8 cellular contexts compared by ENCODE assay signal in the genomic region with DNA sequence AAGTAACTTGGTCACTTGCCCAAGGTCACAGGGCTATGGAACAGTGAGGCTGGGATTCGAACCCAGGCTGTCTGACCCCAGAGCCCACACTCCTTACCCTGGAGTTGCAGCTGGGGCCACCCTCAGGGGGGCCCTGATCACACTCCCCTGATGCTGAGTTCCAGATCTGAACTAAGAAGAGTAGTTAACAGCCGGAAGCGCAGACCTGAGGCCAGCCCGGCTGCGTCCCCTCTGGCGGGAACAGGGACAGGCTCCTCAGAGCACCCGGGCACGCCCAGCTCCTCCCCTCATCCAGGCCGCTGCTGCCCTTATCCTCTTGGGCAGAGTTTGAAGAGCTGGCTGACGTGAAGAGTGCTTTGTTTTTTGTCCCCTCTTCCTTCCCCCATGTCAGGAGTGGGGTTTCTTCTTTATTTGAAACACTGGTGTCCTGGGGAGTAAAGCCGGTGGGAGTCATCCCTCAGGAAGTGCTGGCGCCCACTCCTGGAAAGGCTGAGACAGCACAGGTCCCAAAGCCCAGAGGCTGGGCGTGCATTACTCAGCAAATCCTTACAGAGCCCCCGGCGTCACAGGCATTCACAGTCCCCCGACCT. TPM values are rescaled to one million over a fixed set of nuclear protein-coding genes. Genes with fewer than 3 reads are reported as not detected.
A peak's percentile ranks its signal among the peaks of the same experiment; 100 is the strongest.
DNase-seq lines count a peak whose midpoint lies in the region; ATAC-seq and TF ChIP-seq lines count a peak whose summit lies in the region.

No MANE protein-coding gene starts in this region.

- no peaks in the 10 kb centered on the region for H3K9me3 ChIP-seq in endodermal cell (ENCODE audit: control insufficient read depth, low read length)
- no peaks in the 10 kb centered on the region for H3K9me3 ChIP-seq in testis

- intact Hi-C loops in testis (cut with DNase I; ENCODE audit: low total_unique reads): no loop called here

- H2AK5ac ChIP-seq in mesendoderm (ENCODE audit: low read length): peak overlapping the region; percentile 60

- H2BK5ac ChIP-seq in mesendoderm (ENCODE audit: low read length): peak overlapping the region; percentile 78

- peaks cover 48% of the 10 kb centered on the region for H3K4me1 Mint-ChIP-seq in endodermal cell

- no peak overlapping the region for H4K8ac ChIP-seq in mesendoderm (ENCODE audit: low read depth, low read length)

- peaks cover 2% of the 10 kb centered on the region for H3K79me1 ChIP-seq in mesendoderm (ENCODE audit: low read length)

- peak overlapping the region; percentile 33 for H4K5ac ChIP-seq in mesendoderm (ENCODE audit: low read length)

- H3K36me3 Mint-ChIP-seq in endodermal cell (ENCODE audit: low read depth): peaks cover 37% of the 10 kb centered on the region

- H3K9me3 Mint-ChIP-seq in endodermal cell: no peaks in the 10 kb centered on the region

- TF ChIP-seq CTCF in AG04449 (IDR thresholded peaks at IDR 0.05; ENCODE audit: insufficient read depth, low read length, missing control alignments): peak; percentile 72
- TF ChIP-seq CTCF in endodermal cell (conservative IDR thresholded peaks at IDR 0.05): peak; percentile 89
- no peak for TF ChIP-seq CTCF in testis (IDR thresholded peaks at IDR 0.05)

- peak overlapping the region; percentile 98 for H3K4me3 Mint-ChIP-seq in endodermal cell

- H3K27me3 Mint-ChIP-seq in endodermal cell (ENCODE audit: insufficient read depth): no peaks in the 10 kb centered on the region

- H3K79me2 ChIP-seq in mesendoderm (ENCODE audit: control insufficient read depth, insufficient read depth, low read length): peaks cover 15% of the 10 kb centered on the region

- no peak overlapping the region for H2BK120ac ChIP-seq in mesendoderm (ENCODE audit: low read depth, low read length)

- no peak for DNase-seq in AG04449 (ENCODE audit: low read depth, low spot score)
- DNase-seq in NCI-H187 treated with DMSO at 0.1 percent for 48 hours (lab: John Stamatoyannopoulos, UW): peak; percentile 39
- peak; percentile 72 for DNase-seq in UCSD-AML1 (lab: John Stamatoyannopoulos, UW; ENCODE audit: unreplicated experiment)
- DNase-seq in endodermal cell: peak; percentile 96
- DNase-seq in mesendoderm: peak; percentile 97
- peak; percentile 62 for DNase-seq in testis

- CTCF ChIA-PET in AG04449 (lab: Yijun Ruan, JAX): interaction anchor here (1.0 to 13.5 kb wide), 10 partner anchors 14 to 150 kb away, joined by 3 to 226 read pairs (median 18); partner anchors contain the start of genes ATN1, C12orf57, PTPN6 and RNU7-1

- WGBS in endodermal cell (ENCODE audit: insufficient coverage in 1 of 2, insufficient read length in 1 of 2), 2 experiments: 33 to 39% methylated on average over 7 to 16 of the region's 16 CpGs
- no CpG with 5 or more reads among the region's 16 CpGs for WGBS in mesendoderm (ENCODE audit: extremely low coverage, insufficient coverage, low lambda C conversion rate)
- 35 to 38% methylated on average over 11 to 16 of the region's 16 CpGs for WGBS in testis, 2 donors

- TF ChIP-seq POLR2A in GM18505 (IDR thresholded peaks at IDR 0.05; ENCODE audit: borderline replicate concordance, extremely low read depth, insufficient read depth, insufficient read length) (peak; percentile 46), testis (IDR thresholded peaks at IDR 0.05) (no peak)

- H3K36me3 ChIP-seq in endodermal cell (ENCODE audit: control insufficient read depth, insufficient read depth, low read length) (peaks cover 26% of the 10 kb centered on the region), mesendoderm (ENCODE audit: control insufficient read depth, insufficient read depth, low read length) (peaks cover 4% of the 10 kb centered on the region), testis (ENCODE audit: low read depth, missing control alignments) (no peaks in the 10 kb centered on the region)

- H3K4me1 ChIP-seq in endodermal cell (ENCODE audit: control insufficient read depth, insufficient read depth, low read length) (peaks cover 4% of the 10 kb centered on the region), mesendoderm (ENCODE audit: control insufficient read depth, low read depth, low read length) (peaks cover 10% of the 10 kb centered on the region), testis (peaks cover 22% of the 10 kb centered on the region)

- peak overlapping the region; percentile 52 for H3K18ac ChIP-seq in mesendoderm (ENCODE audit: low read length)

- no peak overlapping the region for H2BK15ac ChIP-seq in mesendoderm (replicated peaks; ENCODE audit: low read depth)

- H3K4me2 ChIP-seq in mesendoderm (ENCODE audit: low read length): peak overlapping the region; percentile 63

- H3K56ac ChIP-seq in mesendoderm (ENCODE audit: low read length): peak overlapping the region; percentile 97

- peak overlapping the region; percentile 77 for H3K4ac ChIP-seq in mesendoderm (ENCODE audit: low read depth, low read length)

- ATAC-seq in GM18505 (IDR thresholded peaks at IDR 0.05; ENCODE audit: unreplicated experiment): no peak
- no peak for ATAC-seq in HG03469 (IDR thresholded peaks at IDR 0.05; ENCODE audit: unreplicated experiment)

- peak overlapping the region; percentile 99 for H3K27ac Mint-ChIP-seq in endodermal cell

- H3K27ac ChIP-seq in endodermal cell (ENCODE audit: low read depth, low read length) (peak overlapping the region; percentile 76), mesendoderm (ENCODE audit: low read depth, low read length) (peak overlapping the region; percentile 93), testis (peak overlapping the region; percentile 55 to 68)

- peak overlapping the region; percentile 49 for H3K9ac ChIP-seq in endodermal cell (ENCODE audit: extremely low read depth, low read length, poor library complexity, severe bottlenecking)
- peak overlapping the region; percentile 97 for H3K9ac ChIP-seq in mesendoderm (ENCODE audit: low read length)

- POLR2A ChIA-PET in AG04449 (lab: Yijun Ruan, JAX): no interaction called here

- H3K23ac ChIP-seq in mesendoderm (ENCODE audit: low read length): peak overlapping the region; percentile 39

- H3K4me3 ChIP-seq in AG04449 (ENCODE audit: low read depth, low read length) (peak overlapping the region; percentile 10), endodermal cell (ENCODE audit: low read length) (no peak overlapping the region), mesendoderm (ENCODE audit: low read length) (no peak overlapping the region), testis (no peak overlapping the region)

- no peaks in the 10 kb centered on the region for H3K27me3 ChIP-seq in endodermal cell (ENCODE audit: control insufficient read depth, insufficient read depth, low read length, poor library complexity, severe bottlenecking)
- no peaks in the 10 kb centered on the region for H3K27me3 ChIP-seq in mesendoderm (ENCODE audit: insufficient read depth, low read length, poor library complexity)
- H3K27me3 ChIP-seq in testis: no peaks in the 10 kb centered on the region

RNA-seq across cellular contexts. Expression of gene PHB2, which starts 8.7 kb away (rescaled TPM):
- total RNA-seq in endodermal cell (100 to 1,000 TPM; 260 to 512 TPM), testis (100 to 1,000 TPM; 118 to 153 TPM)
- polyA plus RNA-seq in endodermal cell (2013, experiment 1 of 2): 270 TPM
- 248 TPM for polyA plus RNA-seq in endodermal cell (2013, experiment 2 of 2)
- polyA plus RNA-seq in mesendoderm (2013, experiment 1 of 2): 473 TPM
- 476 TPM for polyA plus RNA-seq in mesendoderm (2013, experiment 2 of 2)
- polyA plus RNA-seq in testis (ENCODE audit: insufficient read depth, low read depth, low replicate concordance): 97.3 TPM

RNA-seq across cellular contexts. Expression of gene EMG1, which starts 8.9 kb away (rescaled TPM):
- total RNA-seq in endodermal cell: 100 to 1,000 TPM in 1 of 2 donors, 10 to 100 TPM in 1; 61.1 to 115 TPM
- 29.1 TPM for polyA plus RNA-seq in endodermal cell (2013, experiment 1 of 2)
- 26.7 TPM for polyA plus RNA-seq in endodermal cell (2013, experiment 2 of 2)
- 119 TPM for polyA plus RNA-seq in mesendoderm (2013, experiment 1 of 2)
- polyA plus RNA-seq in mesendoderm (2013, experiment 2 of 2): 115 TPM
- 10 to 100 TPM; 40.2 to 45.5 TPM for total RNA-seq in testis
- polyA plus RNA-seq in testis (ENCODE audit: insufficient read depth, low read depth, low replicate concordance): 36.7 TPM

RNA-seq across cellular contexts. Expression of gene PTPN6, which starts 10.6 kb away (rescaled TPM):
- total RNA-seq in endodermal cell (10 to 100 TPM; 35.7 to 68.0 TPM), testis (1 to 10 TPM; 3.7 to 9.1 TPM)
- polyA plus RNA-seq in endodermal cell (2013, experiment 1 of 2): 6.3 TPM
- 5.6 TPM for polyA plus RNA-seq in endodermal cell (2013, experiment 2 of 2)
- polyA plus RNA-seq in mesendoderm (2013, experiment 1 of 2): 13.2 TPM
- 14.1 TPM for polyA plus RNA-seq in mesendoderm (2013, experiment 2 of 2)
- 19.1 TPM for polyA plus RNA-seq in testis (ENCODE audit: insufficient read depth, low read depth, low replicate concordance)

RNA-seq across cellular contexts. Expression of gene C12orf57, which starts 18.0 kb away (rescaled TPM):
- 100 to 1,000 TPM; 141 to 257 TPM for total RNA-seq in endodermal cell
- 219 TPM for polyA plus RNA-seq in endodermal cell (2013, experiment 1 of 2)
- polyA plus RNA-seq in endodermal cell (2013, experiment 2 of 2): 218 TPM
- 146 TPM for polyA plus RNA-seq in mesendoderm (2013, experiment 1 of 2)
- polyA plus RNA-seq in mesendoderm (2013, experiment 2 of 2): 141 TPM
- 100 to 1,000 TPM; 143 to 236 TPM for total RNA-seq in testis
- 141 TPM for polyA plus RNA-seq in testis (ENCODE audit: insufficient read depth, low read depth, low replicate concordance)

RNA-seq across cellular contexts. Expression of gene RNU7-1, which starts 18.2 kb away (rescaled TPM):
- total RNA-seq in endodermal cell (not detected), testis (not detected)
- polyA plus RNA-seq in endodermal cell (2013, experiment 1 of 2): not detected
- not detected for polyA plus RNA-seq in endodermal cell (2013, experiment 2 of 2)
- polyA plus RNA-seq in mesendoderm (2013, experiment 1 of 2): not detected
- not detected for polyA plus RNA-seq in mesendoderm (2013, experiment 2 of 2)
- not detected for polyA plus RNA-seq in testis (ENCODE audit: insufficient read depth, low read depth, low replicate concordance)

Comparison
In these comparisons a context has a peak if more than half of its experiments do, and no peak if none do; other contexts are left out.
1. CTCF ChIP-seq: peak in AG04449 (single experiment) and endodermal cell (single experiment); none in testis (0 of 3).
2. Peak in every context shown above with its lines, with median percentiles within 50 percentile points of each other: H3K27ac ChIP-seq.